29 cellular contexts compared by ENCODE assay signal in genomic region chr2:29535188-29535587, GRCh38.
"Had no signal": no experiment of that assay in that cellular context is flagged by ENCODE, and none has a peak within 500 bp of the region (broad histone marks: within the 10 kb centered on the region; RNA-seq: fewer than 3 reads in every experiment).

No MANE protein-coding gene starts in this region.

- H3K4me3 ChIP-seq: stomach, suprapubic skin, testis, thoracic aorta, thyroid gland, tibial artery, tibial nerve, transverse colon, upper lobe of left lung, upper lobe of right lung, uterus, vagina had no signal

- DNase-seq: stimulated activated CD4-positive, alpha-beta T cell treated with anti-CD3 and anti-CD28 coated beads, Interleukin-2, amount 100 ng/mL, for 48 hours; stimulated activated CD4-positive, alpha-beta T cell treated with anti-CD3 and anti-CD28 coated beads, Interleukin-4, amount 100 ng/mL, for 1 hour; stimulated activated CD4-positive, alpha-beta T cell treated with anti-CD3 and anti-CD28 coated beads, Interleukin-4, amount 100 ng/mL, for 24 hours; stimulated activated CD4-positive, alpha-beta T cell treated with anti-CD3 and anti-CD28 coated beads, Interleukin-4, amount 100 ng/mL, for 4 hours; stimulated activated CD8-positive, alpha-beta memory T cell treated with anti-CD3 and anti-CD28 coated beads, Interleukin-4, amount 100 ng/mL, for 48 hours; stimulated activated naive B cell treated with anti-CD40 and anti-IgM and Interleukin-4, amounts not matched to agents 10 μg/mL and 1 μg/mL and 100 μg/mL, for 72 hours; stimulated activated naive CD4-positive, alpha-beta T cell; stimulated activated naive CD4-positive, alpha-beta T cell treated with Interleukin-2 at 50 U/mL for 16 hours; stimulated activated naive CD8-positive, alpha-beta T cell treated with anti-CD3 and anti-CD28 coated beads, Interleukin-15, amount 100 ng/mL, for 72 hours; stimulated activated naive CD8-positive, alpha-beta T cell treated with anti-CD3 and anti-CD28 coated beads, Interleukin-15, Interleukin-2, amounts not matched to agents 100 U/mL and 50 U/mL, for 24 hours; stomach; substantia nigra; testis; thyroid gland; tibial artery; transverse colon; trophoblast cell; upper lobe of left lung; upper lobe of right lung; uterus had no signal

- H3K27ac Mint-ChIP-seq: stimulated activated effector memory CD8-positive, alpha-beta T cell treated with anti-CD3 and anti-CD28 coated beads, Interleukin-12 subunit alpha, Interleukin-12 subunit beta, amount 100 ng/mL, for 72 hours; stimulated activated memory B cell treated with anti-CD40 and anti-IgM and Interleukin-4, amounts not matched to agents 10 μg/mL and 1 μg/mL and 100 μg/mL, for 72 hours; stimulated activated naive B cell treated with anti-CD40 and anti-IgM and Interleukin-4, amounts not matched to agents 10 μg/mL and 1 μg/mL and 100 μg/mL, for 72 hours; stimulated activated naive CD8-positive, alpha-beta T cell treated with anti-CD3 and anti-CD28 coated beads, Interleukin-15, amount 100 ng/mL, for 72 hours; stimulated activated naive CD8-positive, alpha-beta T cell treated with anti-CD3 and anti-CD28 coated beads, Interleukin-15, Interleukin-2, amounts not matched to agents 100 ng/mL and 50 ng/mL, for 24 hours; type B pancreatic cell had no signal

- H3K4me1 ChIP-seq: stomach, suprapubic skin, testis, thyroid gland, tibial artery, tibial nerve, transverse colon, upper lobe of left lung, upper lobe of right lung, uterus, vagina had no signal

- FAIRE-seq: urothelium cell line had no signal

- ATAC-seq: stimulated activated effector memory CD8-positive, alpha-beta T cell treated with anti-CD3 and anti-CD28 coated beads, Interleukin-12 subunit alpha, Interleukin-12 subunit beta, amount 100 ng/mL, for 72 hours; stimulated activated memory B cell treated with anti-CD40 and anti-IgM and Interleukin-4, amounts not matched to agents 10 μg/mL and 1 μg/mL and 100 μg/mL, for 72 hours; stimulated activated naive B cell treated with anti-CD40 and anti-IgM and Interleukin-4, amounts not matched to agents 10 μg/mL and 1 μg/mL and 100 μg/mL, for 72 hours; stimulated activated naive CD8-positive, alpha-beta T cell treated with anti-CD3 and anti-CD28 coated beads, Interleukin-15, amount 100 ng/mL, for 72 hours; stimulated activated naive CD8-positive, alpha-beta T cell treated with anti-CD3 and anti-CD28 coated beads, Interleukin-15, Interleukin-2, amounts not matched to agents 100 U/mL and 50 U/mL, for 24 hours; upper lobe of right lung had no signal

- H3K36me3 Mint-ChIP-seq: stimulated activated effector memory CD8-positive, alpha-beta T cell treated with anti-CD3 and anti-CD28 coated beads, Interleukin-12 subunit alpha, Interleukin-12 subunit beta, amount 100 ng/mL, for 72 hours; stimulated activated memory B cell treated with anti-CD40 and anti-IgM and Interleukin-4, amounts not matched to agents 10 μg/mL and 1 μg/mL and 100 μg/mL, for 72 hours; stimulated activated naive B cell treated with anti-CD40 and anti-IgM and Interleukin-4, amounts not matched to agents 10 μg/mL and 1 μg/mL and 100 μg/mL, for 72 hours had no signal

- H3K36me3 ChIP-seq: stomach, suprapubic skin, thoracic aorta, thyroid gland, tibial artery, tibial nerve, transverse colon, upper lobe of left lung, upper lobe of right lung, uterus, vagina had no signal

- H3K27ac ChIP-seq: stomach, suprapubic skin, testis, thoracic aorta, thyroid gland, tibial artery, tibial nerve, transverse colon, upper lobe of left lung, upper lobe of right lung, uterus, vagina had no signal

- H3K27me3 Mint-ChIP-seq: stimulated activated memory B cell treated with anti-CD40 and anti-IgM and Interleukin-4, amounts not matched to agents 10 μg/mL and 1 μg/mL and 100 μg/mL, for 72 hours; type B pancreatic cell had no signal

- H3K9me3 ChIP-seq: stomach, suprapubic skin, testis, thoracic aorta, thyroid gland, transverse colon, upper lobe of left lung, upper lobe of right lung, uterus, vagina had no signal

- H3K4me3 Mint-ChIP-seq: stimulated activated effector memory CD8-positive, alpha-beta T cell treated with anti-CD3 and anti-CD28 coated beads, Interleukin-12 subunit alpha, Interleukin-12 subunit beta, amount 100 ng/mL, for 72 hours; stimulated activated memory B cell treated with anti-CD40 and anti-IgM and Interleukin-4, amounts not matched to agents 10 μg/mL and 1 μg/mL and 100 μg/mL, for 72 hours; stimulated activated naive B cell treated with anti-CD40 and anti-IgM and Interleukin-4, amounts not matched to agents 10 μg/mL and 1 μg/mL and 100 μg/mL, for 72 hours; stimulated activated naive CD8-positive, alpha-beta T cell treated with anti-CD3 and anti-CD28 coated beads, Interleukin-15, amount 100 ng/mL, for 72 hours; stimulated activated naive CD8-positive, alpha-beta T cell treated with anti-CD3 and anti-CD28 coated beads, Interleukin-15, Interleukin-2, amounts not matched to agents 100 ng/mL and 50 ng/mL, for 24 hours; type B pancreatic cell had no signal

- H3K27me3 ChIP-seq: stomach, suprapubic skin, testis, thyroid gland, tibial artery, tibial nerve, upper lobe of left lung, upper lobe of right lung, uterus, vagina had no signal

- H3K9me3 Mint-ChIP-seq: stimulated activated effector memory CD8-positive, alpha-beta T cell treated with anti-CD3 and anti-CD28 coated beads, Interleukin-12 subunit alpha, Interleukin-12 subunit beta, amount 100 ng/mL, for 72 hours; stimulated activated memory B cell treated with anti-CD40 and anti-IgM and Interleukin-4, amounts not matched to agents 10 μg/mL and 1 μg/mL and 100 μg/mL, for 72 hours; stimulated activated naive B cell treated with anti-CD40 and anti-IgM and Interleukin-4, amounts not matched to agents 10 μg/mL and 1 μg/mL and 100 μg/mL, for 72 hours; stimulated activated naive CD8-positive, alpha-beta T cell treated with anti-CD3 and anti-CD28 coated beads, Interleukin-15, amount 100 ng/mL, for 72 hours; stimulated activated naive CD8-positive, alpha-beta T cell treated with anti-CD3 and anti-CD28 coated beads, Interleukin-15, Interleukin-2, amounts not matched to agents 100 ng/mL and 50 ng/mL, for 24 hours had no signal

- H3K4me1 Mint-ChIP-seq: stimulated activated effector memory CD8-positive, alpha-beta T cell treated with anti-CD3 and anti-CD28 coated beads, Interleukin-12 subunit alpha, Interleukin-12 subunit beta, amount 100 ng/mL, for 72 hours; stimulated activated memory B cell treated with anti-CD40 and anti-IgM and Interleukin-4, amounts not matched to agents 10 μg/mL and 1 μg/mL and 100 μg/mL, for 72 hours; stimulated activated naive B cell treated with anti-CD40 and anti-IgM and Interleukin-4, amounts not matched to agents 10 μg/mL and 1 μg/mL and 100 μg/mL, for 72 hours; stimulated activated naive CD8-positive, alpha-beta T cell treated with anti-CD3 and anti-CD28 coated beads, Interleukin-15, amount 100 ng/mL, for 72 hours had no signal
